Comparison of ENCODE assay signal across 8 cellular contexts in the genomic region with DNA sequence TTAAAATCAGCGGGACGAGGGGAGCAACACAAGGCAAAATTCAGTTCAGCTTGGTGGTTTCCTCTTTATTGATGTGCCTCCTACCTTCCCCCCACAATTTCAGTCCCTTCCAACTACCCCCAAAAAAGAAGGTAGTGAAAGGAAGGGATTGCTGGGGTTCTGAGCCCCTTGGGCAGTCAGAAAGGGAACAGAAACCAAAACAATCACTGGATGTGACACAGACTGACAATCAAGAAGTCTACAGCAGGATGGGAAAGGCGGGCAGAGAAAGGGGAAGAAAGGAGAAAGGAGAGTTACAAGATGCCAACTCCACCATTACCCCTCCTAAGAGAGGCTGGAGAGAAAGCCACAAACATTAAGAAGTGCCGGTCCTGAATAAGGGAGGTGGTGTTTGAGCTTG. TPM values are rescaled to one million over a fixed set of nuclear protein-coding genes. Genes with fewer than 3 reads are reported as not detected.
DNase-seq lines count a peak whose midpoint lies in the region; ATAC-seq and TF ChIP-seq lines count a peak whose summit lies in the region.

No MANE protein-coding gene starts in this region.

- no peak overlapping the region for H3K14ac ChIP-seq in mesenchymal stem cell (ENCODE audit: low read length in 2 of 2)

- H3K4me2 ChIP-seq in mesenchymal stem cell (ENCODE audit: low read length, poor library complexity, severe bottlenecking) = peak overlapping the region; percentile 59

- no peak overlapping the region for H2BK12ac ChIP-seq in mesenchymal stem cell (ENCODE audit: low read length in 2 of 2)

- H3K4me3 ChIP-seq in HUES64 (ENCODE audit: low read length) = peak overlapping the region; percentile 41
- peak overlapping the region; percentile 69 to 71 for H3K4me3 ChIP-seq in ascending aorta
- peak overlapping the region in 1 of 2 experiments; percentile 89 for H3K4me3 ChIP-seq in mesenchymal stem cell (ENCODE audit: insufficient read depth in 1 of 2, low read depth in 1 of 2, low read length in 2 of 2)

- H2BK5ac ChIP-seq in mesenchymal stem cell (ENCODE audit: low read depth, low read length, poor library complexity, severe bottlenecking) = no peak overlapping the region

- H3K27me3 ChIP-seq in HUES64 (ENCODE audit: insufficient read depth, low read length) = no peaks in the 10 kb centered on the region
- no peaks in the 10 kb centered on the region for H3K27me3 ChIP-seq in ascending aorta
- no peaks in the 10 kb centered on the region for H3K27me3 ChIP-seq in mesenchymal stem cell (ENCODE audit: control insufficient read depth in 1 of 2, insufficient read depth in 1 of 2, low read length in 2 of 2)

- peaks cover 42% of the 10 kb centered on the region for H3K36me3 ChIP-seq in HUES64 (ENCODE audit: insufficient read depth, low read length)
- H3K36me3 ChIP-seq in ascending aorta = peaks cover 20 to 42% of the 10 kb centered on the region in 2 donors
- peaks cover 37 to 49% of the 10 kb centered on the region in 2 experiments for H3K36me3 ChIP-seq in mesenchymal stem cell (ENCODE audit: control insufficient read depth in 1 of 2, insufficient read depth in 2 of 2, low read depth in 1 of 2, low read length in 2 of 2)

- H3K18ac ChIP-seq in mesenchymal stem cell (ENCODE audit: low read depth in 1 of 2, low read length in 2 of 2) = no peak overlapping the region

- 74% methylated on average over 3 of the region's 4 CpGs for WGBS in HUES64
- WGBS in mesenchymal stem cell = 72% methylated on average over 4 of the region's 4 CpGs

- H3K4me1 ChIP-seq in HUES64 (ENCODE audit: insufficient read depth, low read length) (peaks cover 20% of the 10 kb centered on the region), ascending aorta (peaks cover 12 to 20% of the 10 kb centered on the region in 2 donors), mesenchymal stem cell (ENCODE audit: control insufficient read depth, insufficient read depth, low read depth, low read length) (peaks cover 30% of the 10 kb centered on the region)

- H3K4ac ChIP-seq in mesenchymal stem cell (ENCODE audit: low read depth in 1 of 2, low read length in 2 of 2) = no peak overlapping the region

- H3K9ac ChIP-seq in HUES64 (ENCODE audit: low read depth, low read length) (no peak overlapping the region), mesenchymal stem cell (ENCODE audit: low read length) (peak overlapping the region; percentile 97)

- H4K91ac ChIP-seq in mesenchymal stem cell (ENCODE audit: low read length) = no peak overlapping the region

- DNase-seq in ascending aorta (ENCODE audit: low spot score in 2 of 2) (no peak), mesenchymal stem cell (no peak), cerebellar cortex (ENCODE audit: low spot score) (no peak), occipital lobe (lab: John Stamatoyannopoulos, UW) (no peak), germinal center (ENCODE audit: low spot score) (no peak)

- TF ChIP-seq CTCF in 22Rv1 (IDR thresholded peaks at IDR 0.05) = no peak
- TF ChIP-seq CTCF in ascending aorta (IDR thresholded peaks at IDR 0.05) = no peak

- intact Hi-C loops in ascending aorta (cut with DNase I) = loop anchor here (5.0 kb wide), 1 partner anchor 112 kb away; the partner anchor contains the start of gene KCTD11

- no peak for ATAC-seq in HG02759 (IDR thresholded peaks at IDR 0.05; ENCODE audit: unreplicated experiment)

- H2BK120ac ChIP-seq in mesenchymal stem cell (ENCODE audit: low read depth, low read length) = no peak overlapping the region

- peak overlapping the region; percentile 60 for H2AK5ac ChIP-seq in mesenchymal stem cell (ENCODE audit: low read length, severe bottlenecking)

- no peak overlapping the region for H3K23ac ChIP-seq in mesenchymal stem cell (ENCODE audit: low read length in 2 of 2)

- no peak overlapping the region for H2BK15ac ChIP-seq in mesenchymal stem cell (ENCODE audit: low read depth, poor library complexity, severe bottlenecking)

- peaks cover 9% of the 10 kb centered on the region for H3K79me1 ChIP-seq in mesenchymal stem cell (replicated peaks; ENCODE audit: low read length, poor library complexity, severe bottlenecking)

- H3K27ac ChIP-seq in 22Rv1 (peak overlapping the region; percentile 98), HUES64 (ENCODE audit: low read depth, low read length) (no peak overlapping the region; the same call in 1 of the 2 replicates), ascending aorta (peak overlapping the region; percentile 30 to 94), mesenchymal stem cell (ENCODE audit: low read length, poor library complexity, severe bottlenecking) (no peak overlapping the region)

- H2AFZ ChIP-seq in mesenchymal stem cell (ENCODE audit: low read depth, low read length) = no peak overlapping the region

- H3K9me3 ChIP-seq in HUES64 (ENCODE audit: insufficient read depth, low read depth, low read length) (no peaks in the 10 kb centered on the region), ascending aorta (no peaks in the 10 kb centered on the region), mesenchymal stem cell (ENCODE audit: control insufficient read depth, low read length) (no peaks in the 10 kb centered on the region)

- H4K8ac ChIP-seq in mesenchymal stem cell (ENCODE audit: low read length) = no peak overlapping the region

RNA-seq across cellular contexts. Expression of gene PHF23, which starts 1.1 kb away (rescaled TPM):
- 62.5 TPM for polyA plus RNA-seq in HUES64 (2013, experiment 1 of 2)
- 63.0 TPM for polyA plus RNA-seq in HUES64 (2013, experiment 2 of 2)
- 13.3 TPM for total RNA-seq in ascending aorta
- polyA plus RNA-seq in mesenchymal stem cell (2013, experiment 1 of 2) = 117 TPM
- 119 TPM for polyA plus RNA-seq in mesenchymal stem cell (2013, experiment 2 of 2)
- total RNA-seq in occipital lobe = 33.7 TPM

RNA-seq across cellular contexts. Expression of gene GABARAP, which starts 1.9 kb away (rescaled TPM):
- 307 TPM for polyA plus RNA-seq in HUES64 (2013, experiment 1 of 2)
- polyA plus RNA-seq in HUES64 (2013, experiment 2 of 2) = 379 TPM
- total RNA-seq in ascending aorta = 422 TPM
- polyA plus RNA-seq in mesenchymal stem cell (2013, experiment 1 of 2) = 1,180 TPM
- polyA plus RNA-seq in mesenchymal stem cell (2013, experiment 2 of 2) = 1,203 TPM
- 93.3 TPM for total RNA-seq in occipital lobe

RNA-seq across cellular contexts. Expression of gene DVL2, which starts 6.1 kb away (rescaled TPM):
- polyA plus RNA-seq in HUES64 (2013, experiment 1 of 2) = 42.7 TPM
- polyA plus RNA-seq in HUES64 (2013, experiment 2 of 2) = 48.1 TPM
- 17.2 TPM for total RNA-seq in ascending aorta
- polyA plus RNA-seq in mesenchymal stem cell (2013, experiment 1 of 2) = 40.7 TPM
- 39.7 TPM for polyA plus RNA-seq in mesenchymal stem cell (2013, experiment 2 of 2)
- 49.1 TPM for total RNA-seq in occipital lobe

RNA-seq across cellular contexts. Expression of gene CTDNEP1, which starts 11.2 kb away (rescaled TPM):
- 97.2 TPM for polyA plus RNA-seq in HUES64 (2013, experiment 1 of 2)
- polyA plus RNA-seq in HUES64 (2013, experiment 2 of 2) = 102 TPM
- total RNA-seq in ascending aorta = 81.4 TPM
- polyA plus RNA-seq in mesenchymal stem cell (2013, experiment 1 of 2) = 136 TPM
- 141 TPM for polyA plus RNA-seq in mesenchymal stem cell (2013, experiment 2 of 2)
- 26.5 TPM for total RNA-seq in occipital lobe

RNA-seq across cellular contexts. Expression of gene ELP5, which starts 11.6 kb away (rescaled TPM):
- 67.1 TPM for polyA plus RNA-seq in HUES64 (2013, experiment 1 of 2)
- polyA plus RNA-seq in HUES64 (2013, experiment 2 of 2) = 60.7 TPM
- 106 TPM for total RNA-seq in ascending aorta
- polyA plus RNA-seq in mesenchymal stem cell (2013, experiment 1 of 2) = 36.8 TPM
- polyA plus RNA-seq in mesenchymal stem cell (2013, experiment 2 of 2) = 39.0 TPM
- total RNA-seq in occipital lobe = 25.4 TPM

Comparison
In these comparisons a context has a peak if more than half of its experiments do, and no peak if none do; other contexts are left out.
1. H3K27ac ChIP-seq: peak in 22Rv1 (single experiment) and ascending aorta (2 of 2); none in HUES64 (single experiment) and mesenchymal stem cell (single experiment).